Comparison of ENCODE assay signal across 10 cellular contexts in the genomic region with DNA sequence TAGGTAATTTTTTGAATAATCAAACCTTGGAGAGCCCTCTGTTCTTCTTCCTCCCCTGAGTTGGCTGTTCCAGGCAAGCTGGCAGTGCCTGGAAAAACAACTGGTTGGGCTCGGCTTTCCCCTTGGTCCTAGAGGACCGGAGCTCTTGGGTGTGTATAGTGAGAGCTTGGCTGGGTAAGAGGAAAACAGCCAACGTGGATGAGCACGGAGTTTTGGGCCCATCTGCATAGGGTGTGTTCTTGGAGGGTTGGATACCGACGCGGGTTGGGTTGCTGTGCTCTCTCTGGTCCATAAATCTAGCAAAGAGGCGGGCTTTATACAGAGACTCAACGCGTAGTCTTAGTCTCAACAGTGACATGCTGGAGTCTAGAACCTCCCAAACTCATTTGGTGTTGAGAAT. TPM values are rescaled to one million over a fixed set of nuclear protein-coding genes. Genes with fewer than 3 reads are reported as not detected.
DNase-seq lines count a peak whose midpoint lies in the region; ATAC-seq and TF ChIP-seq lines count a peak whose summit lies in the region.
"Had no signal": no experiment of that assay in that cellular context is flagged by ENCODE, and none has a peak within 500 bp of the region (broad histone marks: within the 10 kb centered on the region; RNA-seq: fewer than 3 reads in every experiment).

No MANE protein-coding gene starts in this region.

- H3K79me2 ChIP-seq in DOHH2 (ENCODE audit: control insufficient read depth, low read length): no peaks in the 10 kb centered on the region

- H3K9me2 ChIP-seq in DOHH2 (replicated peaks; ENCODE audit: control insufficient read depth, low read length): no peaks in the 10 kb centered on the region

- H3K27ac ChIP-seq in DOHH2 (ENCODE audit: low read depth, low read length): no peak overlapping the region

- TF ChIP-seq CTCF in DOHH2 (IDR thresholded peaks at IDR 0.05; ENCODE audit: low read depth, low read length, poor library complexity, severe bottlenecking) (no peak), fibroblast of the aortic adventitia (IDR thresholded peaks at IDR 0.05; ENCODE audit: insufficient read depth, low read length) (no peak)

- ATAC-seq in GM18502 (IDR thresholded peaks at IDR 0.05; ENCODE audit: poor library complexity, unreplicated experiment): no peak
- ATAC-seq in HG02678 (IDR thresholded peaks at IDR 0.05; ENCODE audit: unreplicated experiment): no peak
- ATAC-seq in GM18907 (IDR thresholded peaks at IDR 0.05; ENCODE audit: unreplicated experiment): no peak

- H3K4me3 ChIP-seq in DOHH2 (ENCODE audit: low read length) (no peak overlapping the region), fibroblast of the aortic adventitia (ENCODE audit: low read depth, low read length) (no peak overlapping the region)

- intact Hi-C loops in posterior vena cava (cut with DNase I): no loop called here

- DNase-seq in NCI-H748 (lab: John Stamatoyannopoulos, UW; ENCODE audit: unreplicated experiment) (peak; percentile 82), fibroblast of the aortic adventitia (ENCODE audit: low read depth) (peak; percentile 92), posterior vena cava (ENCODE audit: low spot score) (peak; percentile 92), Kasumi-1 (lab: John Stamatoyannopoulos, UW) (no peak)
- DNase-seq: activated B cell treated with CpG ODN at 0.5 μM for 24 hours, naive B cell had no signal

- 0 out of 2 replicates have a peak overlapping the region, but pooled peaks have one; percentile 64 for H3K4me2 ChIP-seq in DOHH2 (ENCODE audit: low read length)

- peaks cover 75% of the 10 kb centered on the region for H3K4me1 ChIP-seq in DOHH2 (ENCODE audit: control insufficient read depth, low read length)

- H3K9me3 ChIP-seq in DOHH2 (ENCODE audit: control insufficient read depth, insufficient read depth, low read length): no peaks in the 10 kb centered on the region

- no peaks in the 10 kb centered on the region for H3K36me3 ChIP-seq in DOHH2 (ENCODE audit: control insufficient read depth, low read length)

- H4K20me1 ChIP-seq in DOHH2 (ENCODE audit: control insufficient read depth, insufficient read depth, low read depth, low read length): no peaks in the 10 kb centered on the region

- peaks cover 10% of the 10 kb centered on the region for H3F3A ChIP-seq in DOHH2 (ENCODE audit: control insufficient read depth, insufficient read depth)

- no peaks in the 10 kb centered on the region for H3K27me3 ChIP-seq in DOHH2 (ENCODE audit: control insufficient read depth, low read length)

RNA-seq across cellular contexts. Expression of gene ITGB3, which starts 23.2 kb away (rescaled TPM):
- total RNA-seq in fibroblast of the aortic adventitia (ENCODE audit: low replicate concordance): 5.8 and 22.0 TPM in 2 replicates
- total RNA-seq in posterior vena cava: 10 to 100 TPM; 32.1 to 53.5 TPM

RNA-seq across cellular contexts. Expression of gene EFCAB13, which starts 46.9 kb away (rescaled TPM):
- total RNA-seq in fibroblast of the aortic adventitia (ENCODE audit: low replicate concordance) (4.9 and 5.6 TPM in 2 replicates), posterior vena cava (10 to 100 TPM in 1 of 2 donors, 1 to 10 TPM in 1; 6.5 to 12.2 TPM)

Comparison
In these comparisons a context has a peak if more than half of its experiments do, and no peak if none do; other contexts are left out.
1. DNase-seq: peak in NCI-H748 (single experiment), fibroblast of the aortic adventitia (single experiment) and posterior vena cava (single experiment); none in Kasumi-1 (0 of 2).